Comparison of ENCODE assay signal across 8 cellular contexts in the genomic region with DNA sequence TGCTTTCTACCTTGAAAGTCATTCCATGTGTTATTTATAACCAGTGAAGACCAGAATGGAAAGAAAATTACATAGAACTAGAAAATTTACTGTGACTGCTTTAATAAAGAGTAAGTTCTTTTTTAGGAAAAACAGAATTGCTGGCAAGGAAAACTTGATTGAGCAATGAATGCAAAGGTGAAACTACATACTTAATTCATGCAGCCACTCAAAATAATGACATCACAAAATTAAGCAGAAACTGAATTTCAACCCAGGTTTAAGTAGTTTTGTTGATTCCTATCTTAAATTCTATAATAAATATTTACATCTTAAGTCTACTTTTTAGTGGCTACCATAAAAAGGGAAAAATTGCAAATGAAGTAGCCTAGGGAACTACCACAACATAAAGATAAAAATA.
"Had no signal": no experiment of that assay in that cellular context is flagged by ENCODE, and none has a peak within 500 bp of the region (broad histone marks: within the 10 kb centered on the region; RNA-seq: fewer than 3 reads in every experiment).

No MANE protein-coding gene starts in this region.

- ATAC-seq: HCT116, K562 had no signal

- H3K27ac ChIP-seq: GM23248 had no signal

- DNase-seq: GM23248, GOT3, H7, IMR-90, KG1 had no signal

- H3K4me3 ChIP-seq: GM23248, HAP-1, K562 had no signal

- H3K9me3 ChIP-seq: HAP-1 had no signal

- H3K36me3 ChIP-seq: HAP-1 had no signal
